Comparison of ENCODE assay signal across 9 cellular contexts in the genomic region with DNA sequence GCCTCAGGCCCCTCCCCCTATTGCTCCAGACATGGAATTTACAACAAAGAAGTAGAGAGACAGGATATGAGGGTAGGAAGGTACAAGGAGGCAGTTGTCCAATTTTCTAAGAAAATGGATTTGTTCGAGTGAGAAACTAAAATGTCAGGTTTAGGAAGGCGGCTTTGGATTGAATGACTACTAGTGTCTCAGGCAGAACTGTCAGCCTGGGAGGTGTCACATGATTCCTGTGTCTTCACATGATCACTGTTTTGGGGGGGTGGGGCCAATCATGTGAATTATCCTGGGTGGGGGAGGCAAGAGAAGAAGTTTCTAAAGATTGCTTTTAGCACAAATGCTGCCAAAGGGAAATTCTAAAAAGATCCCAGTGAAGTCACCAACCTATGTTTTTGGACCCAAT. TPM values are rescaled to one million over a fixed set of nuclear protein-coding genes. Genes with fewer than 3 reads are reported as not detected.
A peak's percentile ranks its signal among the peaks of the same experiment; 100 is the strongest.
DNase-seq lines count a peak whose midpoint lies in the region; ATAC-seq and TF ChIP-seq lines count a peak whose summit lies in the region.
"Had no signal": no experiment of that assay in that cellular context is flagged by ENCODE, and none has a peak within 500 bp of the region (broad histone marks: within the 10 kb centered on the region; RNA-seq: fewer than 3 reads in every experiment).

No MANE protein-coding gene starts in this region.

- H3K4me3 ChIP-seq in heart right ventricle (peak overlapping the region in 2 of 10 donors; percentile 78 to 82), mucosa of rectum (ENCODE audit: low read length in 2 of 2) (no peak overlapping the region), vagina (no peak overlapping the region)

- TF ChIP-seq CTCF in heart right ventricle (IDR thresholded peaks at IDR 0.05) (no peak), vagina (IDR thresholded peaks at IDR 0.05) (no peak)

- H3K27ac ChIP-seq in heart right ventricle, result peak overlapping the region in 8 of 10 donors; percentile 30 to 95 (median 60)
- peak overlapping the region; percentile 90 for H3K27ac ChIP-seq in caudate nucleus (ENCODE audit: low read depth, low read length)
- H3K27ac ChIP-seq in mucosa of rectum (ENCODE audit: low read depth in 2 of 2, low read length in 2 of 2), result peak overlapping the region; percentile 48 to 67
- H3K27ac ChIP-seq in vagina, result peak overlapping the region; percentile 95

- peaks cover 3 to 69% (median 56%) of the 10 kb centered on the region in 9 donors for H3K4me1 ChIP-seq in heart right ventricle
- H3K4me1 ChIP-seq in mucosa of rectum (ENCODE audit: control insufficient read depth in 2 of 2, insufficient read depth in 2 of 2, low read length in 2 of 2), result peaks cover 6 to 12% of the 10 kb centered on the region in 2 donors
- H3K4me1 ChIP-seq in vagina, result peaks cover 71% of the 10 kb centered on the region

- no peak overlapping the region for H3K9ac ChIP-seq in mucosa of rectum (ENCODE audit: low read depth in 1 of 2, low read length in 2 of 2)

- intact Hi-C loops in heart right ventricle (cut with DNase I), result loop anchor here in 3 of 10 donors (5.0 to 10.0 kb wide), 2 partner anchors 95 to 207 kb away; a partner anchor contains a TSS
- intact Hi-C loops in Right ventricle myocardium inferior (cut with DNase I), result loop anchor here (5.0 to 10.0 kb wide), 2 partner anchors 35 to 277 kb away; no protein-coding TSS in a partner anchor
- intact Hi-C loops in vagina (cut with DNase I), result no loop called here

- H3K9me3 ChIP-seq in heart right ventricle (no peaks in the 10 kb centered on the region), mucosa of rectum (ENCODE audit: control insufficient read depth in 2 of 2, low read length in 2 of 2) (no peaks in the 10 kb centered on the region), vagina (no peaks in the 10 kb centered on the region)

- WGBS in heart right ventricle, 2 donors, result 75 to 86% methylated on average over 2 of the region's 2 CpGs

- peaks cover 0 to 16% (median 0%) of the 10 kb centered on the region in 7 donors for H3K27me3 ChIP-seq in heart right ventricle
- peaks cover 3 to 5% of the 10 kb centered on the region in 2 donors for H3K27me3 ChIP-seq in mucosa of rectum (ENCODE audit: control insufficient read depth in 2 of 2, insufficient read depth in 2 of 2, low read length in 2 of 2)
- no peaks in the 10 kb centered on the region for H3K27me3 ChIP-seq in vagina

- H3K36me3 ChIP-seq in heart right ventricle (peaks cover 0 to 21% (median 0%) of the 10 kb centered on the region in 9 donors), mucosa of rectum (ENCODE audit: control insufficient read depth in 2 of 2, insufficient read depth in 2 of 2, low read length in 2 of 2) (no peaks in the 10 kb centered on the region), vagina (no peaks in the 10 kb centered on the region)

- ATAC-seq in heart right ventricle (no peak), Right ventricle myocardium inferior (no peak), GM21390 (IDR thresholded peaks at IDR 0.05; ENCODE audit: unreplicated experiment) (no peak), HG03460 (IDR thresholded peaks at IDR 0.05; ENCODE audit: unreplicated experiment) (no peak)
- ATAC-seq: left lobe of liver had no signal

- DNase-seq in heart right ventricle, result no peak
- no peak for DNase-seq in Right ventricle myocardium inferior (ENCODE audit: missing footprints)
- peak in 37 of 61 donors; percentile 21 to 82 (median 49) for DNase-seq in caudate nucleus (lab: John Stamatoyannopoulos, UW)
- no peak for DNase-seq in vagina (ENCODE audit: extremely low spot score in 2 of 2)
- DNase-seq in NCI-H2196 treated with DMSO at 0.1 percent for 48 hours (lab: John Stamatoyannopoulos, UW; ENCODE audit: unreplicated experiment), result no peak

- TF ChIP-seq POLR2A in vagina (IDR thresholded peaks at IDR 0.05), result no peak

RNA-seq across cellular contexts. Expression of a gene that starts 2.3 kb away (rescaled TPM):
- 10 to 100 TPM; 16.7 to 45.8 (median 24.8) TPM for total RNA-seq in heart right ventricle
- polyA plus RNA-seq in heart right ventricle, result 10 to 100 TPM in 1 of 2 donors, 1 to 10 TPM in 1; 9.7 to 31.5 TPM
- 20.9 TPM for total RNA-seq in Right ventricle myocardium inferior
- 52.3 TPM for total RNA-seq in vagina

Comparison
In these comparisons a context has a peak if more than half of its experiments do, and no peak if none do; other contexts are left out.
1. DNase-seq: peak in caudate nucleus (37 of 61); none in heart right ventricle (0 of 2), Right ventricle myocardium inferior (single experiment), vagina (0 of 2) and NCI-H2196 treated with DMSO at 0.1 percent for 48 hours (single experiment).
2. Peak in every context shown above with its lines, with median percentiles within 50 percentile points of each other: H3K27ac ChIP-seq.